Comparison of ENCODE assay signal across 1 cellular context in the genomic region with DNA sequence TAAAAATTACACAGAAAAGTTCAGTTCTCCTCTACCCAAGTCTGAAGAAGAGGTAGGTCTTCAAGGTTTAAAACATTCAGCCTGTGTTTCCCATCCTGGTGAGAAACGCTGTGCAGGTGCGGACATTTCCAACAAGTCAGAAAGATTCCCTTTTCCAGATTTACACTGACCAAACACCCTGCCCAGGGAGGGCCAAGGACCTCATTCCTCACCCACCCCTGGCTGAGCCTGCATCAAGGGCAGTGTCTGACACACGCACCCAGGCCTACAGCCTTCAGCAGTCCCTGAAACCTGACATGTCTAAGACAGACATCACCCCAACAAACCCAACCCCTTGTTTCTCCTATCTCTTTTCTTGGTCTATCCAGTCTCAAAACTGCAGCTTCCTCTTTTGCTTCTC.
TF ChIP-seq lines count a peak whose summit lies in the region.

No MANE protein-coding gene starts in this region.

TF ChIP-seq in GM23338, 12 proteins besides CTCF, POLR2A, EP300 and RAD21 (continued from another document):
- TF ChIP-seq POLR2AphosphoS5 (IDR thresholded peaks at IDR 0.05; ENCODE audit: low read depth) (no peak), ZNF331 (CRISPR knock-in tag; IDR thresholded peaks at IDR 0.05; ENCODE audit: low read depth) (no peak)
TF ChIP-seq in GM23338: peak in this region for 0.
